In genomic region chr11:126419801-126420729, GRCh38 we compare ENCODE assay signal across 8 cellular contexts.
DNase-seq lines count a peak whose midpoint lies in the region; ATAC-seq, FAIRE-seq and TF ChIP-seq lines count a peak whose summit lies in the region.

No MANE protein-coding gene starts in this region.

- H3K9me3 ChIP-seq in endothelial cell of umbilical vein (replicated peaks; ENCODE audit: control insufficient read depth, insufficient read depth, low read length), result no peaks in the 10 kb centered on the region

- no peaks in the 10 kb centered on the region for H3K9me3 Mint-ChIP-seq in CD14-positive monocyte

- dilution Hi-C loops in endothelial cell of umbilical vein (cut with MboI; ENCODE audit: extremely low pct_ligation_motif_present, low sequenced_read_pairs), result no loop called here

- no peak overlapping the region for H3K4me2 ChIP-seq in endothelial cell of umbilical vein (ENCODE audit: insufficient read depth, low read length)

- no peaks in the 10 kb centered on the region for H3K79me2 ChIP-seq in endothelial cell of umbilical vein (ENCODE audit: control insufficient read depth, insufficient read depth, low read length)

- POLR2A ChIA-PET in endothelial cell of umbilical vein (lab: Charles Lee), result interaction anchor here (0.6 to 1.2 kb wide), 3 partner anchors 23 to 205 kb away, joined by 3 read pairs; no protein-coding TSS in a partner anchor

- no peak overlapping the region for H3K27ac ChIP-seq in endothelial cell of umbilical vein (ENCODE audit: insufficient read depth, low read depth, low read length)

- no peaks in the 10 kb centered on the region for H4K20me1 ChIP-seq in endothelial cell of umbilical vein (replicated peaks; ENCODE audit: control insufficient read depth, extremely low read depth, insufficient read depth, low read length)

- no peak for FAIRE-seq in endothelial cell of umbilical vein (lab: Jason Lieb, UNC)

- ATAC-seq in GM21367 (IDR thresholded peaks at IDR 0.05; ENCODE audit: unreplicated experiment) (peak; percentile 73), HG03575 (IDR thresholded peaks at IDR 0.05; ENCODE audit: extremely low read depth, insufficient number of reproducible peaks, low FRiP score, unreplicated experiment) (peak; percentile 70), HG02970 (IDR thresholded peaks at IDR 0.05; ENCODE audit: low FRiP score, unreplicated experiment) (no peak)

- TF ChIP-seq POLR2A in endothelial cell of umbilical vein (IDR thresholded peaks at IDR 0.05; ENCODE audit: low read depth, low read length), result no peak

- no TSS peak for BruUV-seq in endothelial cell of umbilical vein (replicated peaks; lab: Mats Ljungman, UMichigan)

- peaks cover 30% of the 10 kb centered on the region for H3K4me1 Mint-ChIP-seq in CD14-positive monocyte

- no peaks in the 10 kb centered on the region for H3K27me3 ChIP-seq in endothelial cell of umbilical vein (ENCODE audit: control insufficient read depth in 2 of 2, insufficient read depth in 2 of 2, low read length in 2 of 2)

- peak overlapping the region in 3 of 7 donors; percentile 7 to 24 (median 23) for H3K27ac Mint-ChIP-seq in CD14-positive monocyte

- H3K4me3 Mint-ChIP-seq in CD14-positive monocyte, result peak overlapping the region; percentile 42 to 54

- peaks cover 0 to 2% of the 10 kb centered on the region in 2 donors for H3K36me3 Mint-ChIP-seq in CD14-positive monocyte

- H3K4me3 ChIP-seq in endothelial cell of umbilical vein (replicated peaks in 1 of 3; ENCODE audit: insufficient read depth in 1 of 3, low read depth in 1 of 3, low read length in 3 of 3), result no peak overlapping the region

- DNase-seq in CD14-positive monocyte (ENCODE audit: low spot score) (no peak), endothelial cell of umbilical vein (ENCODE audit: low read depth, low spot score) (peak; percentile 6), LoVo (ENCODE audit: low spot score) (no peak), DMS53 treated with DMSO at 0.1 percent for 48 hours (lab: John Stamatoyannopoulos, UW; ENCODE audit: unreplicated experiment) (no peak), Ammon's horn (ENCODE audit: low spot score) (no peak)

- H3K27me3 Mint-ChIP-seq in CD14-positive monocyte (ENCODE audit: low read depth in 3 of 3), result peaks cover 0 to 3% (median 0%) of the 10 kb centered on the region in 3 donors

- H2AFZ ChIP-seq in endothelial cell of umbilical vein (ENCODE audit: low read depth, low read length), result peak overlapping the region; percentile 44

- intact Hi-C loops in CD14-positive monocyte (cut with micrococcal nuclease), result no loop called here
- intact Hi-C loops in endothelial cell of umbilical vein (cut with micrococcal nuclease), result loop anchor here (5.0 kb wide), 2 partner anchors 73 to 108 kb away; no protein-coding TSS in a partner anchor

- no peaks in the 10 kb centered on the region for H3K9me1 ChIP-seq in endothelial cell of umbilical vein (replicated peaks; ENCODE audit: control insufficient read depth, extremely low read depth, insufficient read depth, low read length)

- H3K4me1 ChIP-seq in endothelial cell of umbilical vein (ENCODE audit: control insufficient read depth, extremely low read depth, insufficient read depth, low read length), result peaks cover 11% of the 10 kb centered on the region

- no peak overlapping the region for H3K9ac ChIP-seq in endothelial cell of umbilical vein (replicated peaks; ENCODE audit: extremely low read depth, insufficient read depth, low read length)

- H3K36me3 ChIP-seq in endothelial cell of umbilical vein (ENCODE audit: control insufficient read depth in 2 of 2, extremely low read depth in 1 of 2, insufficient read depth in 2 of 2, low read length in 2 of 2), result no peaks in the 10 kb centered on the region

- no peak for TF ChIP-seq CTCF in CD14-positive monocyte (IDR thresholded peaks at IDR 0.05)
- no peak for TF ChIP-seq CTCF in endothelial cell of umbilical vein (IDR thresholded peaks at IDR 0.05; ENCODE audit: extremely low read depth in 1 of 2, insufficient read depth in 1 of 2, low read depth in 1 of 2, low read length in 2 of 2)

- CTCF ChIA-PET in endothelial cell of umbilical vein (lab: Charles Lee), result interaction anchor here (0.6 to 4.7 kb wide), 8 partner anchors 9 to 109 kb away, joined by 3 to 16 read pairs (median 6); no protein-coding TSS in a partner anchor

TF ChIP-seq in endothelial cell of umbilical vein, 7 proteins besides CTCF, POLR2A, EP300 and RAD21:
- TF ChIP-seq, protein P1, sequence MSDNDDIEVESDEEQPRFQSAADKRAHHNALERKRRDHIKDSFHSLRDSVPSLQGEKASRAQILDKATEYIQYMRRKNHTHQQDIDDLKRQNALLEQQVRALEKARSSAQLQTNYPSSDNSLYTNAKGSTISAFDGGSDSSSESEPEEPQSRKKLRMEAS (IDR thresholded peaks at IDR 0.05; ENCODE audit: insufficient read depth, insufficient read length), result no peak
- TF ChIP-seq GATA2 (IDR thresholded peaks at IDR 0.05; ENCODE audit: insufficient read depth, insufficient read length, low read depth, low read length) (no peak), FOS (IDR thresholded peaks at IDR 0.05; ENCODE audit: borderline replicate concordance, insufficient read depth, low read length) (no peak), JUN (IDR thresholded peaks at IDR 0.05; ENCODE audit: borderline replicate concordance, insufficient read depth, insufficient read length, low read depth) (no peak), EZH2 (IDR thresholded peaks at IDR 0.05; ENCODE audit: borderline replicate concordance, low read depth, low read length, severe bottlenecking) (no peak), MYC (IDR thresholded peaks at IDR 0.05; ENCODE audit: low read depth, low read length) (no peak), POLR2AphosphoS5 (IDR thresholded peaks at IDR 0.05; ENCODE audit: insufficient read depth, low read depth, low read length) (no peak)
